In genomic region chr2:55357907-55358306, GRCh38 we compare ENCODE assay signal across 19 cellular contexts.
DNase-seq lines count a peak whose midpoint lies in the region; ATAC-seq and TF ChIP-seq lines count a peak whose summit lies in the region.
"Had no signal": no experiment of that assay in that cellular context is flagged by ENCODE, and none has a peak within 500 bp of the region (broad histone marks: within the 10 kb centered on the region; RNA-seq: fewer than 3 reads in every experiment).

No MANE protein-coding gene starts in this region.

- H3K4me2 ChIP-seq in mammary epithelial cell (ENCODE audit: insufficient read depth, low read depth, low read length) (no peak overlapping the region), smooth muscle cell (peak overlapping the region; percentile 54)

- CTCF ChIA-PET in mammary epithelial cell (lab: Charles Lee; ENCODE audit: low non-redundant PET) = no interaction called here

- H3K4me1 ChIP-seq in mammary epithelial cell (ENCODE audit: insufficient read depth, low read length) (no peaks in the 10 kb centered on the region), breast epithelium (no peaks in the 10 kb centered on the region), smooth muscle cell (ENCODE audit: low read depth) (peaks cover 6% of the 10 kb centered on the region)
- H3K4me1 ChIP-seq: left lung, parathyroid adenoma, sigmoid colon, SJCRH30, upper lobe of right lung had no signal

- intact Hi-C loops in mammary epithelial cell (cut with micrococcal nuclease) (no loop called here), breast epithelium (cut with DNase I; ENCODE audit: low total_unique reads) (no loop called here)

- ATAC-seq in esophagus mucosa = peak; percentile 57
- no peak for ATAC-seq in HG02759 (IDR thresholded peaks at IDR 0.05; ENCODE audit: unreplicated experiment)
- no peak for ATAC-seq in GM18505 (IDR thresholded peaks at IDR 0.05; ENCODE audit: unreplicated experiment)
- ATAC-seq: activated T-cell treated with anti-CD3 and anti-CD28 coated beads, Interleukin-2, amount 50 U/mL, for 72 hours; left lung; Panc1; upper lobe of right lung had no signal

- 92% methylated on average over 2 of the region's 2 CpGs for WGBS in mammary epithelial cell (ENCODE audit: low coverage, missing lambda C conversion rate)
- 38% methylated on average over 2 of the region's 2 CpGs for WGBS in smooth muscle cell (ENCODE audit: low lambda C conversion rate)

- no peaks in the 10 kb centered on the region for H3K27me3 ChIP-seq in mammary epithelial cell (ENCODE audit: insufficient read depth, low read length)
- H3K27me3 ChIP-seq in breast epithelium = no peaks in the 10 kb centered on the region
- no peaks in the 10 kb centered on the region for H3K27me3 ChIP-seq in smooth muscle cell (ENCODE audit: low read depth)
- H3K27me3 ChIP-seq: left lung, sigmoid colon, SJCRH30, upper lobe of right lung had no signal

- no TSS peak for BruUV-seq in mammary epithelial cell (replicated peaks; lab: Mats Ljungman, UMichigan)

- no peak overlapping the region for H3K27ac ChIP-seq in mammary epithelial cell (ENCODE audit: insufficient read depth, low read depth, low read length)
- H3K27ac ChIP-seq in breast epithelium = no peak overlapping the region
- H3K27ac ChIP-seq in smooth muscle cell (ENCODE audit: low read depth) = peak overlapping the region; percentile 83
- H3K27ac ChIP-seq: left lung, parathyroid adenoma, sigmoid colon, SJCRH30, upper lobe of right lung had no signal

- H4K20me1 ChIP-seq in mammary epithelial cell (ENCODE audit: insufficient read depth, low read length) = no peaks in the 10 kb centered on the region
- H4K20me1 ChIP-seq in smooth muscle cell (ENCODE audit: low read depth) = no peaks in the 10 kb centered on the region

- TF ChIP-seq CTCF in mammary epithelial cell (conservative IDR thresholded peaks at IDR 0.05 in 1 of 2, IDR thresholded peaks at IDR 0.05 in 1 of 2; ENCODE audit: extremely low read depth in 1 of 2, insufficient read depth in 1 of 2, low read depth in 1 of 2, low read length in 2 of 2) (no peak), breast epithelium (IDR thresholded peaks at IDR 0.05) (no peak), smooth muscle cell (IDR thresholded peaks at IDR 0.05; ENCODE audit: borderline replicate concordance, insufficient read depth, poor library complexity, severe bottlenecking) (no peak)

- H3K79me2 ChIP-seq in mammary epithelial cell (ENCODE audit: insufficient read depth, low read length) (no peaks in the 10 kb centered on the region), smooth muscle cell (ENCODE audit: low read depth) (no peaks in the 10 kb centered on the region)
- H3K79me2 ChIP-seq: parathyroid adenoma had no signal

- H3K9me3 ChIP-seq in mammary epithelial cell (replicated peaks; ENCODE audit: insufficient read depth, low read length) (no peaks in the 10 kb centered on the region), breast epithelium (no peaks in the 10 kb centered on the region), smooth muscle cell (replicated peaks; ENCODE audit: low read depth) (no peaks in the 10 kb centered on the region)
- H3K9me3 ChIP-seq: left lung, sigmoid colon, SJCRH30, upper lobe of right lung had no signal

- DNase-seq in mammary epithelial cell = peak; percentile 4
- no peak for DNase-seq in breast epithelium (ENCODE audit: low spot score in 2 of 2)
- DNase-seq in NCI-H2227 treated with DMSO at 0.1 percent for 48 hours (lab: John Stamatoyannopoulos, UW) = peak; percentile 78
- no peak for DNase-seq in smooth muscle cell (lab: John Stamatoyannopoulos, UW; ENCODE audit: unreplicated experiment)
- no peak for DNase-seq in NCI-H1105 (lab: John Stamatoyannopoulos, UW)
- DNase-seq: activated T-cell treated with anti-CD3 and anti-CD28 coated beads, Interleukin-2, amount 50 U/mL, for 72 hours; DMS 273 treated with DMSO at 0.1 percent for 48 hours; endodermal cell; left lung; NCI-H1417 treated with DMSO at 0.1 percent for 48 hours; NK-92 treated with Interleukin-12 subunit alpha and Interleukin-12 subunit beta, amount 100 ng/mL, for 24 hours; sigmoid colon; SJCRH30; upper lobe of right lung had no signal

- H2AFZ ChIP-seq in mammary epithelial cell (ENCODE audit: low read depth, low read length) (no peak overlapping the region), smooth muscle cell (ENCODE audit: low read depth) (no peak overlapping the region)
- H2AFZ ChIP-seq: parathyroid adenoma had no signal

- in situ Hi-C loops in mammary epithelial cell (cut with MboI; ENCODE audit: low sequenced_read_pairs in 2 of 2) = no loop called here

- H3K36me3 ChIP-seq in mammary epithelial cell (ENCODE audit: insufficient read depth, low read length) = peaks cover 6% of the 10 kb centered on the region
- no peaks in the 10 kb centered on the region for H3K36me3 ChIP-seq in breast epithelium
- H3K36me3 ChIP-seq in smooth muscle cell (ENCODE audit: low read depth) = peaks cover 3% of the 10 kb centered on the region

- TF ChIP-seq POLR2A in breast epithelium (IDR thresholded peaks at IDR 0.05) (no peak), GM18505 (IDR thresholded peaks at IDR 0.05; ENCODE audit: borderline replicate concordance, extremely low read depth, insufficient read depth, insufficient read length) (no peak)

- H3K4me3 ChIP-seq in mammary epithelial cell (replicated peaks in 1 of 3; ENCODE audit: insufficient read depth in 1 of 3, low read depth in 2 of 3, low read length in 3 of 3) (no peak overlapping the region), breast epithelium (no peak overlapping the region), smooth muscle cell (no peak overlapping the region)
- H3K4me3 ChIP-seq: left lung, sigmoid colon, SJCRH30, upper lobe of right lung had no signal

- dilution Hi-C loops in mammary epithelial cell (cut with HindIII; ENCODE audit: low sequenced_read_pairs) = no loop called here

- no peak overlapping the region for H3K9ac ChIP-seq in mammary epithelial cell (ENCODE audit: insufficient read depth, low read length)
- no peak overlapping the region for H3K9ac ChIP-seq in smooth muscle cell (ENCODE audit: low read depth)
- H3K9ac ChIP-seq: parathyroid adenoma had no signal

- H3F3A ChIP-seq in smooth muscle cell (ENCODE audit: low read depth) = no peaks in the 10 kb centered on the region

Comparison
In these comparisons a context has a peak if more than half of its experiments do, and no peak if none do; other contexts are left out.
1. DNase-seq: peak in mammary epithelial cell (single experiment) and NCI-H2227 treated with DMSO at 0.1 percent for 48 hours (single experiment); none in breast epithelium (0 of 2), smooth muscle cell (single experiment) and NCI-H1105 (single experiment).